ENCODE assay signal across 1 cellular context in the genomic region with DNA sequence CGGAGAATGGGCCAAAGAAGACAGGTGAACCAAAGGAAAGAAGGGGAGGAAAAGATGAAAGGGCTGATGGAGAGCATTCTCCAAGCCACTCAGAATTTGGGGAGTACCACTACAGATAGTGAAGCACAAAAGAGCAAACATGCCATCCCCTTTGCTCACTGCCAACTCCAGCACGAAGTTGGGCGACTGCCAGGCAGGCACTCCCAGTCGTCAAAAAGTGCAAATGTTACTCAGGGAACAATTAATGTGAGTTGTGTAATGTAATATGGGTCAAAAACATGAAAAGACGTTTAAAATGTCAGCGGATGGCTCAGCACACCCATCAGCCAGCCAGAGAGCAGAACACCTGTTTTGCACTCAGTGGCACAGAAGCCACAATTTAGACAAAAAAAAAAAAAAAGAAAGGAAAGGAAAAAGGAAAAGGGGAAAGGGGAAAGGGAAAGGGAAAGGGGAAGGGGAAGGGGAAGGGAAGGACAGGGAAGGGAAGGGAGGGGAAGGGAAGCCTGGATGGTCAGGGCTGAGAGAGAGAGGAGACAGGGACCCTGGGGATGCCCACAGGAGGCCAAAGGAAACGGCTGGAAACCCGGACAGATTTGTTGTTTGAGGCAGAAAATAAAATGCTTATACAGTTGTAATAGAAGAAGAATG.
TF ChIP-seq lines count a peak whose summit lies in the region.

No MANE protein-coding gene starts in this region.

TF ChIP-seq in IMR-90, 13 proteins besides CTCF, POLR2A, EP300 and RAD21 (continued from another document):
- TF ChIP-seq, protein P1, sequence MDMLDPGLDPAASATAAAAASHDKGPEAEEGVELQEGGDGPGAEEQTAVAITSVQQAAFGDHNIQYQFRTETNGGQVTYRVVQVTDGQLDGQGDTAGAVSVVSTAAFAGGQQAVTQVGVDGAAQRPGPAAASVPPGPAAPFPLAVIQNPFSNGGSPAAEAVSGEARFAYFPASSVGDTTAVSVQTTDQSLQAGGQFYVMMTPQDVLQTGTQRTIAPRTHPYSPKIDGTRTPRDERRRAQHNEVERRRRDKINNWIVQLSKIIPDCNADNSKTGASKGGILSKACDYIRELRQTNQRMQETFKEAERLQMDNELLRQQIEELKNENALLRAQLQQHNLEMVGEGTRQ (IDR thresholded peaks at IDR 0.05; ENCODE audit: low read depth, low read length) = no peak
- TF ChIP-seq CEBPB (IDR thresholded peaks at IDR 0.05; ENCODE audit: low read depth, low read length) (no peak), SMC3 (IDR thresholded peaks at IDR 0.05; ENCODE audit: low read depth, low read length) (no peak), MAZ (IDR thresholded peaks at IDR 0.05; ENCODE audit: borderline replicate concordance, low read depth, low read length) (no peak), MAFK (IDR thresholded peaks at IDR 0.05; ENCODE audit: low read depth, low read length) (no peak), RCOR1 (IDR thresholded peaks at IDR 0.05; ENCODE audit: insufficient replicate concordance, low read length) (no peak), BHLHE40 (IDR thresholded peaks at IDR 0.05; ENCODE audit: low read depth, low read length) (no peak)
